In the genomic region with DNA sequence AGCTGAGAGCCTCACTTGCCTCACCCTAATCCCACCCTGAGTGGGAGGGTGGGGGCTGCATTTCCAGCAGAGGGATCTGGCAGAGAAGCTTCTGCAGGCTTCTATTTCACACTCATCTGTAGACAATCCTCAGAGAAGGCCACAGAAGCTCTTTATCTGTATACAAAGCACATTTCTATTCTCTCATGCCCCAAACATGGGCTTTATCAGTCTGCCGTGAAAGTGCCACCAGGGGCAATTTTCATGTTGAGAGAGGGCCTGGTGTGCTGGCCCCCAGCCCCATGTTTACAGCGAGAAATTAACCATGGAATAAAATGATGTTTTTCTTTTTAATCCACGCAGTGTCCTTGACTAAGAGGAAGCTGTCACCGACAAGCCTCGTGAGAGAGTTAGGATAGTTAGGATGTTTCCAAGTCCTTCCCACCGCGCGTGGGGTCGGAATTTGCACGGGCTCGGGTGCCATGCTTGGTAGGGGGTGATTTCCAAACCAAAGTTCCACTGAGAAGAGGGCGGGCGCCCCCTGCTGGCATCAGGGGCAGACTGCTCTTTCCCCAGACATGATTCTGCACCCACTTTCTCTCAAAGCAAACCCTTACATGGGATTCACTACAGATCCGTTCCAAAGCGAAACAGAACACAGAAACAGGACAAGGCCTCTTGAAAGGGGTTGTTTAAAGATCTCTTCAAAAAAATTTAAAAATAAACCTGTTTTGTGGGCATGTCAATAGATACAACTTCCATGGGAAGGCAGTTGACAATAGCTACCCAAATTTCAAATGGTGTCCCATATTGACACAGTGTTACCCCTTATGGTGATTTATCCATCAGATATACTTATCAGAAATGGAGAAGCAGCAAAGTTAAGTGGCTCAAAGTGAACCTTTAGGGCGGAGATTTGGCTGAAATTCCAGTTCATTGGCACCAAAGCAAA, we compare ENCODE assay signal across 8 cellular contexts. TPM values are rescaled to one million over a fixed set of nuclear protein-coding genes. Genes with fewer than 3 reads are reported as not detected.
DNase-seq lines count a peak whose midpoint lies in the region; TF ChIP-seq lines count a peak whose summit lies in the region.

No MANE protein-coding gene starts in this region.

- H3K4me1 Mint-ChIP-seq in endothelial cell (ENCODE audit: unreplicated experiment), result no peaks in the 10 kb centered on the region

- TF ChIP-seq CTCF in AG10803 (conservative IDR thresholded peaks at IDR 0.05; ENCODE audit: low read length) (peak; percentile 99), endothelial cell (IDR thresholded peaks at IDR 0.05; ENCODE audit: unreplicated experiment) (peak; percentile 99)

- H3K9me3 Mint-ChIP-seq in endothelial cell (ENCODE audit: unreplicated experiment), result no peaks in the 10 kb centered on the region

- peaks cover 4% of the 10 kb centered on the region for H3K36me3 Mint-ChIP-seq in endothelial cell (ENCODE audit: low read depth, unreplicated experiment)

- H3K27ac Mint-ChIP-seq in endothelial cell (ENCODE audit: unreplicated experiment), result no peak overlapping the region

- H3K27me3 Mint-ChIP-seq in endothelial cell (ENCODE audit: unreplicated experiment), result peaks cover 2% of the 10 kb centered on the region

- H3K27me3 ChIP-seq in H7 (ENCODE audit: control insufficient read depth, insufficient read depth, low read length), result no peaks in the 10 kb centered on the region

- DNase-seq in AG10803 (ENCODE audit: low read depth) (peak; percentile 79), H7 (peak; percentile 84), NCI-H524 treated with DMSO at 0.1 percent for 48 hours (lab: John Stamatoyannopoulos, UW) (peak; percentile 38), endothelial cell (ENCODE audit: low spot score) (peak; percentile 82), mucosa of gallbladder (ENCODE audit: low spot score) (peak; percentile 68), SKM-1 (lab: John Stamatoyannopoulos, UW; ENCODE audit: unreplicated experiment) (no peak)
- DNase-seq in activated CD8-positive, alpha-beta memory T cell treated with anti-CD3 and anti-CD28 coated beads for 48 hours (ENCODE audit: low read depth in 2 of 3, low spot score in 2 of 3), result peak; percentile 22 to 61 (median 53)
- peak; percentile 86 for DNase-seq in stimulated activated CD8-positive, alpha-beta memory T cell treated with anti-CD3 and anti-CD28 coated beads, Interleukin-4, amount 100 ng/mL, for 48 hours

- H3K4me3 Mint-ChIP-seq in endothelial cell (ENCODE audit: unreplicated experiment), result no peak overlapping the region

- H3K36me3 ChIP-seq in H7 (replicated peaks; ENCODE audit: control insufficient read depth, insufficient read depth, low read length), result no peaks in the 10 kb centered on the region

- H3K4me3 ChIP-seq in AG10803 (ENCODE audit: low read length) (no peak overlapping the region), H7 (ENCODE audit: insufficient read depth, low read depth, low read length) (no peak overlapping the region)

RNA-seq across cellular contexts. Expression of gene BDKRB1, which starts 19.4 kb away (rescaled TPM):
- total RNA-seq in H7 (2014; rRNA removed; shearing (Covaris generic)), result 0.41 and 1.4 TPM in 2 replicates
- total RNA-seq in endothelial cell (ENCODE audit: unreplicated experiment), result not detected
- total RNA-seq in mucosa of gallbladder, result 4.1 TPM
